In the genomic region with DNA sequence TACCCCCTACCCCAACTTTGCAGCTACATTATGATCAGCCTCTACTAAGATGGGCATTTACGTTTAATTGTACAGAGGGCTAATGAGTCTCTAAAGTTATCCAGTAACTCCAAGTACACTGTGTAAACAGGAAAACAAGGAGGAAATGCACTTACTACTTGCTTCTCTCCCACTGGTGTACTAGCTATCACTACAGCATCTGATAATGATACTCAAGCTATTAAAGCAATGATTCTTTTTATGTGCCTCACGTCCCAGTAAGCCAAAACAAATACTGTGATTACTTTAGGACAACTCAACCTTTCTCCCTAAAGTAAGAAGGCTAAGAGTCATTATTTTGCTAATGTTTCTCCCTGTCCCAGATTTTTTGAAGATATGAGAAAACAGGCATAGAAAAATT, we compare ENCODE assay signal across 31 cellular contexts.
"Had no signal": no experiment of that assay in that cellular context is flagged by ENCODE, and none has a peak within 500 bp of the region (broad histone marks: within the 10 kb centered on the region; RNA-seq: fewer than 3 reads in every experiment).

No MANE protein-coding gene starts in this region.

- FAIRE-seq: astrocyte, bronchial epithelial cell, frontal cortex had no signal

- ATAC-seq: activated T-cell treated with anti-CD3 and anti-CD28 coated beads, Interleukin-2, amount 50 U/mL, for 72 hours; esophagus mucosa; WTC11 had no signal

- H3K4me1 Mint-ChIP-seq: activated CD4-positive, alpha-beta memory T cell treated with anti-CD3 and anti-CD28 coated beads, Interleukin-2, amount 10 ng/mL, durations not matched to agents 7 days and 5 days; activated CD4-positive, alpha-beta T cell treated with anti-CD3 and anti-CD28 coated beads, Interleukin-2, amount 10 ng/mL, durations not matched to agents 7 days and 5 days; central memory CD8-positive, alpha-beta T cell; WTC11 had no signal

- H3K27ac ChIP-seq: brain microvascular endothelial cell, coronary artery had no signal

- H3K27ac Mint-ChIP-seq: activated CD4-positive, alpha-beta memory T cell treated with anti-CD3 and anti-CD28 coated beads, Interleukin-2, amount 10 ng/mL, durations not matched to agents 7 days and 5 days; activated CD4-positive, alpha-beta T cell treated with anti-CD3 and anti-CD28 coated beads, Interleukin-2, amount 10 ng/mL, durations not matched to agents 7 days and 5 days; activated naive CD8-positive, alpha-beta T cell; activated T-cell treated with anti-CD3 and anti-CD28 coated beads, Interleukin-2, amount 50 U/mL, for 24 hours; activated T-cell treated with anti-CD3 and anti-CD28 coated beads, Interleukin-2, amount 50 U/mL, for 72 hours; dendritic cell treated with granulocyte-macrophage colony-stimulating factor and Interleukin-4, amounts not matched to agents 40 ng/mL and 50 ng/mL, for 4 days; endodermal cell; WTC11 had no signal

- H3K4me3 Mint-ChIP-seq: activated CD4-positive, alpha-beta memory T cell treated with anti-CD3 and anti-CD28 coated beads, Interleukin-2, amount 10 ng/mL, durations not matched to agents 7 days and 5 days; activated CD4-positive, alpha-beta T cell treated with anti-CD3 and anti-CD28 coated beads, Interleukin-2, amount 10 ng/mL, durations not matched to agents 7 days and 5 days; activated naive CD8-positive, alpha-beta T cell; activated T-cell treated with anti-CD3 and anti-CD28 coated beads, Interleukin-2, amount 50 U/mL, for 24 hours; activated T-cell treated with anti-CD3 and anti-CD28 coated beads, Interleukin-2, amount 50 U/mL, for 72 hours; central memory CD8-positive, alpha-beta T cell; dendritic cell treated with granulocyte-macrophage colony-stimulating factor and Interleukin-4, amounts not matched to agents 40 ng/mL and 50 ng/mL, for 4 days; endodermal cell; WTC11 had no signal

- H3K36me3 Mint-ChIP-seq: activated naive CD8-positive, alpha-beta T cell had no signal

- H3K9me3 Mint-ChIP-seq: activated CD4-positive, alpha-beta memory T cell treated with anti-CD3 and anti-CD28 coated beads, Interleukin-2, amount 10 ng/mL, durations not matched to agents 7 days and 5 days; activated CD4-positive, alpha-beta T cell treated with anti-CD3 and anti-CD28 coated beads, Interleukin-2, amount 10 ng/mL, durations not matched to agents 7 days and 5 days; activated T-cell treated with anti-CD3 and anti-CD28 coated beads, Interleukin-2, amount 50 U/mL, for 24 hours; central memory CD8-positive, alpha-beta T cell; dendritic cell treated with granulocyte-macrophage colony-stimulating factor and Interleukin-4, amounts not matched to agents 40 ng/mL and 50 ng/mL, for 4 days had no signal

- H3K4me3 ChIP-seq: coronary artery, dorsolateral prefrontal cortex had no signal

- DNase-seq: activated CD4-positive, alpha-beta memory T cell treated with anti-CD3 and anti-CD28 coated beads, Interleukin-2, amount 10 ng/mL, durations not matched to agents 7 days and 5 days; activated CD4-positive, alpha-beta T cell treated with anti-CD3 and anti-CD28 coated beads for 1 hour; activated CD4-positive, alpha-beta T cell treated with anti-CD3 and anti-CD28 coated beads for 4 hours; activated CD4-positive, alpha-beta T cell treated with anti-CD3 and anti-CD28 coated beads, Interleukin-2, amount 10 ng/mL, durations not matched to agents 7 days and 5 days; activated CD4-positive, alpha-beta T cell treated with anti-CD3 and anti-CD28 coated beads, Interleukin-2, amount 50 U/mL, for 4 hours; activated CD8-positive, alpha-beta memory T cell treated with anti-CD3 and anti-CD28 coated beads, Interleukin-2, amount 50 U/mL, for 48 hours; activated effector memory CD4-positive, alpha-beta T cell treated with Interleukin-2 at 50 U/mL for 16 hours; activated gamma-delta T cell treated with Interleukin-2 at 50 U/mL for 16 hours; activated naive CD4-positive, alpha-beta T cell treated with anti-CD3 and anti-CD28 coated beads, Interleukin-2, amount 50 U/mL, for 16 hours; activated naive CD4-positive, alpha-beta T cell treated with Interleukin-2 at 50 U/mL for 16 hours; activated T-cell treated with anti-CD3 and anti-CD28 coated beads for 4 hours; activated T-cell treated with anti-CD3 and anti-CD28 coated beads, Interleukin-2, amount 50 U/mL, for 24 hours; activated T-cell treated with anti-CD3 and anti-CD28 coated beads, Interleukin-2, amount 50 U/mL, for 72 hours; amniotic stem cell; anterior cingulate cortex; brain microvascular endothelial cell; dorsolateral prefrontal cortex; effector memory CD4-positive, alpha-beta T cell; endodermal cell; foreskin fibroblast; head of caudate nucleus; T-helper 2 cell had no signal

- H3K36me3 ChIP-seq: brain microvascular endothelial cell had no signal

- H3K27me3 Mint-ChIP-seq: activated CD4-positive, alpha-beta memory T cell treated with anti-CD3 and anti-CD28 coated beads, Interleukin-2, amount 10 ng/mL, durations not matched to agents 7 days and 5 days; activated naive CD8-positive, alpha-beta T cell; dendritic cell treated with granulocyte-macrophage colony-stimulating factor and Interleukin-4, amounts not matched to agents 40 ng/mL and 50 ng/mL, for 4 days had no signal
